Comparison of ENCODE assay signal across 16 cellular contexts in genomic region chr6:128479991-128480390, GRCh38. TPM values are rescaled to one million over a fixed set of nuclear protein-coding genes. Genes with fewer than 3 reads are reported as not detected.
DNase-seq lines count a peak whose midpoint lies in the region; ATAC-seq and TF ChIP-seq lines count a peak whose summit lies in the region.
"Had no signal": no experiment of that assay in that cellular context is flagged by ENCODE, and none has a peak within 500 bp of the region (broad histone marks: within the 10 kb centered on the region; RNA-seq: fewer than 3 reads in every experiment).

No MANE protein-coding gene starts in this region.

- peaks cover 93% of the 10 kb centered on the region for H3K79me2 ChIP-seq in mammary epithelial cell (ENCODE audit: insufficient read depth, low read length)

- intact Hi-C loops in Right ventricle myocardium superior (cut with DNase I) (no loop called here), mammary epithelial cell (cut with micrococcal nuclease) (no loop called here)

- WGBS in mammary epithelial cell (ENCODE audit: low coverage, missing lambda C conversion rate): 32% methylated on average over 4 of the region's 4 CpGs

- H3K4me3 ChIP-seq in right atrium auricular region: no peak overlapping the region
- H3K4me3 ChIP-seq in mammary epithelial cell (replicated peaks in 1 of 3; ENCODE audit: insufficient read depth in 1 of 3, low read depth in 2 of 3, low read length in 3 of 3): no peak overlapping the region
- H3K4me3 ChIP-seq: K562, PC-9 had no signal

- peak overlapping the region; percentile 20 for H2AFZ ChIP-seq in mammary epithelial cell (ENCODE audit: low read depth, low read length)
- H2AFZ ChIP-seq: PC-9 had no signal

- H3K27ac ChIP-seq in right atrium auricular region: peak overlapping the region in 1 of 2 donors; percentile 25
- H3K27ac ChIP-seq in mammary epithelial cell (ENCODE audit: insufficient read depth, low read depth, low read length): peak overlapping the region; percentile 48
- H3K27ac ChIP-seq: HL-60, PC-9 had no signal

- H3K9ac ChIP-seq in mammary epithelial cell (ENCODE audit: insufficient read depth, low read length): no peak overlapping the region

- H3K27me3 ChIP-seq in right atrium auricular region (no peaks in the 10 kb centered on the region), mammary epithelial cell (ENCODE audit: insufficient read depth, low read length) (no peaks in the 10 kb centered on the region)

- H3K36me3 ChIP-seq in right atrium auricular region: no peaks in the 10 kb centered on the region
- no peaks in the 10 kb centered on the region for H3K36me3 ChIP-seq in mammary epithelial cell (ENCODE audit: insufficient read depth, low read length)

- DNase-seq in Right ventricle myocardium superior: no peak
- no peak for DNase-seq in right atrium auricular region (ENCODE audit: low spot score)
- peak; percentile 74 for DNase-seq in mammary epithelial cell
- peak; percentile 78 for DNase-seq in islet precursor cell
- DNase-seq in activated T-cell treated with anti-CD3 and anti-CD28 coated beads, Interleukin-2, amount 50 U/mL, for 48 hours: no peak
- DNase-seq in AG20443 (ENCODE audit: low spot score): no peak
- DNase-seq in SW 1271 (lab: John Stamatoyannopoulos, UW): no peak
- DNase-seq in NK-92 (lab: John Stamatoyannopoulos, UW; ENCODE audit: unreplicated experiment): no peak
- DNase-seq: Caco-2, DMS53, NCI-H1092, NCI-H187, PC-9 had no signal

- H3K9me3 ChIP-seq in right atrium auricular region (no peaks in the 10 kb centered on the region), mammary epithelial cell (replicated peaks; ENCODE audit: insufficient read depth, low read length) (no peaks in the 10 kb centered on the region)
- H3K9me3 ChIP-seq: Caco-2 had no signal

- H3K4me1 ChIP-seq in right atrium auricular region (peaks cover 0 to 25% of the 10 kb centered on the region in 2 donors), mammary epithelial cell (ENCODE audit: insufficient read depth, low read length) (peaks cover 21% of the 10 kb centered on the region)

- in situ Hi-C loops in mammary epithelial cell (cut with MboI; ENCODE audit: low sequenced_read_pairs in 2 of 2): no loop called here

- no peak for TF ChIP-seq CTCF in right atrium auricular region (IDR thresholded peaks at IDR 0.05)
- TF ChIP-seq CTCF in mammary epithelial cell (conservative IDR thresholded peaks at IDR 0.05 in 1 of 2, IDR thresholded peaks at IDR 0.05 in 1 of 2; ENCODE audit: extremely low read depth in 1 of 2, insufficient read depth in 1 of 2, low read depth in 1 of 2, low read length in 2 of 2): no peak

- no peaks in the 10 kb centered on the region for H4K20me1 ChIP-seq in mammary epithelial cell (ENCODE audit: insufficient read depth, low read length)

- CTCF ChIA-PET in mammary epithelial cell (lab: Charles Lee; ENCODE audit: low non-redundant PET): no interaction called here

- no TSS peak for BruUV-seq in mammary epithelial cell (replicated peaks; lab: Mats Ljungman, UMichigan)

- ATAC-seq in Right ventricle myocardium superior (ENCODE audit: poor library complexity): peak; percentile 48
- ATAC-seq: K562 had no signal

- dilution Hi-C loops in mammary epithelial cell (cut with HindIII; ENCODE audit: low sequenced_read_pairs): no loop called here

- H3K4me2 ChIP-seq in mammary epithelial cell (ENCODE audit: insufficient read depth, low read depth, low read length): peak overlapping the region; percentile 25
- H3K4me2 ChIP-seq: PC-9 had no signal

RNA-seq across cellular contexts. Expression of gene PTPRK, which starts 40.4 kb away (rescaled TPM):
- 27.9 TPM for total RNA-seq in Right ventricle myocardium superior
- 10 to 100 TPM; 24.5 to 36.4 TPM for total RNA-seq in right atrium auricular region
- total RNA-seq in mammary epithelial cell: 100 to 1,000 TPM; 103 to 336 TPM
- 14.7 TPM for polyA plus RNA-seq in mammary epithelial cell
- polyA minus RNA-seq in mammary epithelial cell: 138 TPM
- total RNA-seq: G401 had no signal
- polyA plus RNA-seq: K562 had no signal

Comparison
In these comparisons a context has a peak if more than half of its experiments do, and no peak if none do; other contexts are left out.
1. DNase-seq: peak in mammary epithelial cell (single experiment) and islet precursor cell (single experiment); none in Right ventricle myocardium superior (single experiment), right atrium auricular region (single experiment), activated T-cell treated with anti-CD3 and anti-CD28 coated beads, Interleukin-2, amount 50 U/mL, for 48 hours (0 of 2), AG20443 (single experiment), SW 1271 (0 of 2) and NK-92 (single experiment).